22 cellular contexts compared by ENCODE assay signal in the genomic region with DNA sequence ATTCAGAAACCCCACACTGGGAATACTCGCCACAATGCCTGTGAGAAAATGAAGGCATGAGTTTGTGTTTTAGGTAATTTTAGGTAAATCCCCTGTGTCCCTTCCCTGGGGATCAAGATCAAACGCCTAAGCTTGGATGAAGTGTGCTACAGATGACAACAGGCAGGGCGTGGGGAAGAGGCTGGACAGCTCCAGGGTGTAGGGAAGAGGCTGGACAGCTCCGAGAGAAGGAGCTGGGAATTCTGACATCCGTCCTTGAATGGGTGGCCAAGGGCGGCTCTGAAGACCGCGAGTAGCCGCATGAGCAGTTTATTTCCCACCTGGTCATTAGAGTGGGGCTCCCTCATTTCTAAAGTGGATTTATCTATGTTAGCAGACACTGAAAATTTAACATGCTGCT.
DNase-seq lines count a peak whose midpoint lies in the region; ATAC-seq, FAIRE-seq and TF ChIP-seq lines count a peak whose summit lies in the region.
"Had no signal": no experiment of that assay in that cellular context is flagged by ENCODE, and none has a peak within 500 bp of the region (broad histone marks: within the 10 kb centered on the region; RNA-seq: fewer than 3 reads in every experiment).

No MANE protein-coding gene starts in this region.

- no peak for TF ChIP-seq RAD21 in K562 (CRISPR knock-in tag; conservative IDR thresholded peaks at IDR 0.05 in 1 of 2, IDR thresholded peaks at IDR 0.05 in 1 of 2)

- intact Hi-C loops in K562 (cut with micrococcal nuclease), result no loop called here
- intact Hi-C loops in PC-3 (cut with micrococcal nuclease), result no loop called here
- intact Hi-C loops in aorta (cut with DNase I), result no loop called here

- TF ChIP-seq CTCF in K562 (IDR thresholded peaks at IDR 0.05 in 2 of 3, conservative IDR thresholded peaks at IDR 0.05 in 1 of 3; ENCODE audit: insufficient read depth in 2 of 3, low read depth in 1 of 3, low read length in 3 of 3) (no peak), PC-3 (conservative IDR thresholded peaks at IDR 0.05; ENCODE audit: low read depth, low read length) (no peak), suprapubic skin (IDR thresholded peaks at IDR 0.05) (no peak)

- DNase-seq in AG08395 (ENCODE audit: low spot score) (peak; percentile 31), HTR-8/SVneo (ENCODE audit: insufficient read length, low spot score) (peak; percentile 22), K562 (ENCODE audit: extremely low read depth in 1 of 4, low spot score in 3 of 4) (no peak), left kidney (ENCODE audit: low read depth, low spot score) (peak; percentile 67), PC-3 (no peak), suprapubic skin (ENCODE audit: low spot score in 2 of 2) (no peak), activated T-cell treated with anti-CD3 and anti-CD28 coated beads for 4 hours (no peak), aorta (no peak)
- DNase-seq: activated CD4-positive, alpha-beta T cell treated with anti-CD3 and anti-CD28 coated beads, Interleukin-2, amount 50 U/mL, for 48 hours; colonic mucosa; DND-41; gastrocnemius medialis; Karpas-422; left colon; NCI-H510A; nucleus accumbens; retina; Right ventricle myocardium superior; stimulated activated CD8-positive, alpha-beta memory T cell treated with anti-CD3 and anti-CD28 coated beads, Interleukin-4, amount 100 ng/mL, for 48 hours had no signal

- H3K36me3 ChIP-seq in K562 (ENCODE audit: control insufficient read depth, insufficient read depth, low read length) (no peaks in the 10 kb centered on the region), PC-3 (ENCODE audit: low read depth, low read length) (no peaks in the 10 kb centered on the region), suprapubic skin (no peaks in the 10 kb centered on the region), aorta (ENCODE audit: control insufficient read depth in 1 of 2, insufficient read depth in 2 of 2, low read length in 1 of 2) (no peaks in the 10 kb centered on the region)
- H3K36me3 ChIP-seq: colonic mucosa, gastrocnemius medialis had no signal

- no peak overlapping the region for H3K4me2 ChIP-seq in K562 (ENCODE audit: insufficient read depth, low read length)
- no peak overlapping the region for H3K4me2 ChIP-seq in PC-3 (ENCODE audit: low read length)

- POLR2A ChIA-PET in K562 (lab: Yijun Ruan, JAX), result interaction anchor here (0.6 kb wide), 1 partner anchor 1005 kb away, joined by 3 read pairs; no protein-coding TSS in a partner anchor
- POLR2A ChIA-PET in PC-3 (lab: Charles Lee; ENCODE audit: unreplicated experiment), result no interaction called here

- CTCF ChIA-PET in K562 (lab: Yijun Ruan, JAX; ENCODE audit: low intra/inter-chr PET ratio) (no interaction called here), PC-3 (lab: Charles Lee) (no interaction called here)

- FAIRE-seq in HTR-8/SVneo (lab: Jason Lieb, UNC) (no peak), K562 (lab: Jason Lieb, UNC) (no peak)
- FAIRE-seq: astrocyte, endothelial cell of umbilical vein had no signal

- H3K27me3 ChIP-seq in K562 (ENCODE audit: control insufficient read depth in 2 of 2, insufficient read depth in 2 of 2, low read length in 2 of 2), result peaks cover 2 to 29% of the 10 kb centered on the region in 2 experiments; a peak in 4 of 5 replicates
- H3K27me3 ChIP-seq in PC-3 (ENCODE audit: low read length), result peaks cover 12% of the 10 kb centered on the region
- peaks cover 10% of the 10 kb centered on the region for H3K27me3 ChIP-seq in suprapubic skin
- peaks cover 0 to 2% of the 10 kb centered on the region in 2 donors for H3K27me3 ChIP-seq in aorta (ENCODE audit: control insufficient read depth in 1 of 2, insufficient read depth in 2 of 2, low read length in 1 of 2)
- H3K27me3 ChIP-seq: colonic mucosa, gastrocnemius medialis had no signal

- no peaks in the 10 kb centered on the region for H3K9me1 ChIP-seq in K562 (ENCODE audit: control insufficient read depth, insufficient read depth, low read length)

- WGBS in K562 (ENCODE audit: insufficient coverage, low coverage, missing lambda C conversion rate), result 0% methylated on average over 9 of the region's 9 CpGs
- 29% methylated on average over 9 of the region's 9 CpGs for whole genome bisulfite sequencing in suprapubic skin
- 35 to 43% methylated on average over 9 of the region's 9 CpGs for WGBS in aorta, 2 donors

- in situ Hi-C loops in K562 (cut with MboI), result no loop called here

- no peaks in the 10 kb centered on the region for H3K9me3 ChIP-seq in K562 (replicated peaks; ENCODE audit: control insufficient read depth, insufficient read depth, low read depth, low read length)
- no peaks in the 10 kb centered on the region for H3K9me3 ChIP-seq in PC-3 (ENCODE audit: low read length)
- H3K9me3 ChIP-seq in suprapubic skin, result no peaks in the 10 kb centered on the region
- H3K9me3 ChIP-seq in aorta (ENCODE audit: control insufficient read depth, low read length), result peaks cover 2% of the 10 kb centered on the region
- H3K9me3 ChIP-seq: colonic mucosa, gastrocnemius medialis had no signal

- H3K9ac ChIP-seq in K562 (ENCODE audit: insufficient read depth in 1 of 2, low read depth in 2 of 2, low read length in 2 of 2) (no peak overlapping the region), PC-3 (ENCODE audit: low read length) (no peak overlapping the region)

- H3K79me2 ChIP-seq in K562 (ENCODE audit: control insufficient read depth, insufficient read depth, low read length), result no peaks in the 10 kb centered on the region
- no peaks in the 10 kb centered on the region for H3K79me2 ChIP-seq in PC-3 (ENCODE audit: low read length)

- H4K20me1 ChIP-seq in K562 (replicated peaks; ENCODE audit: control insufficient read depth, insufficient read depth, low read length) (peaks cover 5% of the 10 kb centered on the region; the same call in 1 of the 2 replicates), PC-3 (ENCODE audit: low read length) (no peaks in the 10 kb centered on the region)

- BruUV-seq in K562 (replicated peaks; lab: Mats Ljungman, UMichigan) (no TSS peak), PC-3 (replicated peaks; lab: Mats Ljungman, UMichigan) (no TSS peak)

- H3K4me3 ChIP-seq in K562 (no peak overlapping the region), PC-3 (ENCODE audit: low read length) (no peak overlapping the region), suprapubic skin (no peak overlapping the region), aorta (ENCODE audit: low read length in 2 of 2) (no peak overlapping the region)
- H3K4me3 ChIP-seq: colonic mucosa, gastrocnemius medialis had no signal

- H3F3A ChIP-seq in PC-3 (ENCODE audit: low read length, unreplicated experiment), result no peaks in the 10 kb centered on the region

- no peak overlapping the region for H3K27ac ChIP-seq in K562 (ENCODE audit: extremely low read depth, low read depth, low read length)
- H3K27ac ChIP-seq in PC-3 (ENCODE audit: low read length), result no peak overlapping the region
- H3K27ac ChIP-seq in suprapubic skin, result no peak overlapping the region
- H3K27ac ChIP-seq in aorta (ENCODE audit: low read depth in 1 of 2, low read length in 2 of 2), result no peak overlapping the region
- H3K27ac ChIP-seq: colonic mucosa, gastrocnemius medialis, VCaP had no signal

- no peak for ATAC-seq in K562
- no peak for ATAC-seq in PC-3
- ATAC-seq in aorta (ENCODE audit: low FRiP score), result no peak
- ATAC-seq: gastrocnemius medialis, left colon had no signal

- H3K9me2 ChIP-seq in PC-3 (replicated peaks; ENCODE audit: low read length), result no peaks in the 10 kb centered on the region

- H2AFZ ChIP-seq in K562 (ENCODE audit: low read depth, low read length) (no peak overlapping the region), PC-3 (ENCODE audit: low read length) (no peak overlapping the region)

- TF ChIP-seq POLR2A in K562 (conservative IDR thresholded peaks at IDR 0.05) (no peak), suprapubic skin (IDR thresholded peaks at IDR 0.05) (no peak)

- H3K4me1 ChIP-seq in K562 (replicated peaks in 1 of 2; ENCODE audit: control insufficient read depth in 2 of 2, insufficient read depth in 2 of 2, low read length in 2 of 2), result no peaks in the 10 kb centered on the region
- no peaks in the 10 kb centered on the region for H3K4me1 ChIP-seq in PC-3 (ENCODE audit: insufficient read depth, low read length)
- no peaks in the 10 kb centered on the region for H3K4me1 ChIP-seq in suprapubic skin
- no peaks in the 10 kb centered on the region for H3K4me1 ChIP-seq in aorta (ENCODE audit: control insufficient read depth in 1 of 2, insufficient read depth in 2 of 2, low read length in 2 of 2)
- H3K4me1 ChIP-seq: colonic mucosa, gastrocnemius medialis had no signal

- TF ChIP-seq EP300 in K562 (IDR thresholded peaks at IDR 0.05; ENCODE audit: low read length), result no peak
- TF ChIP-seq EP300 in suprapubic skin (IDR thresholded peaks at IDR 0.05), result no peak

TF ChIP-seq in K562, 482 proteins besides CTCF, POLR2A, EP300 and RAD21:
- no peak for TF ChIP-seq HMG20A (CRISPR knock-in tag; conservative IDR thresholded peaks at IDR 0.05)
- TF ChIP-seq CEBPG (CRISPR knock-in tag; IDR thresholded peaks at IDR 0.05), result no peak
- no peak for TF ChIP-seq CEBPG (tag; conservative IDR thresholded peaks at IDR 0.05 in 1 of 2, IDR thresholded peaks at IDR 0.05 in 1 of 2)
- TF ChIP-seq EHMT2 (IDR thresholded peaks at IDR 0.05), result peak; percentile 69
- no peak for TF ChIP-seq POLR2AphosphoS2 (IDR thresholded peaks at IDR 0.05; ENCODE audit: low read length)

Comparison
In these comparisons a context has a peak if more than half of its experiments do, and no peak if none do; other contexts are left out.
1. DNase-seq: peak in AG08395 (single experiment), HTR-8/SVneo (single experiment) and left kidney (single experiment); none in K562 (0 of 4), PC-3 (single experiment), suprapubic skin (0 of 2), activated T-cell treated with anti-CD3 and anti-CD28 coated beads for 4 hours (single experiment) and aorta (0 of 2).